ENCODE assay signal across 32 cellular contexts in genomic region chr10:31789555-31789954, GRCh38.
"Had no signal": no experiment of that assay in that cellular context is flagged by ENCODE, and none has a peak within 500 bp of the region (broad histone marks: within the 10 kb centered on the region; RNA-seq: fewer than 3 reads in every experiment).

No MANE protein-coding gene starts in this region.

- H3K27ac ChIP-seq: coronary artery, dorsolateral prefrontal cortex, left lung, lower lobe of right lung, parathyroid adenoma, psoas muscle, sigmoid colon, upper lobe of left lung, WERI-Rb-1 had no signal

- H3K4me3 Mint-ChIP-seq: activated naive CD4-positive, alpha-beta T cell treated with anti-CD3 and anti-CD28 coated beads, Interleukin-2, amount 50 U/mL, for 24 hours; neural crest cell; stimulated activated effector memory CD8-positive, alpha-beta T cell treated with anti-CD3 and anti-CD28 coated beads, Interleukin-12 subunit alpha, Interleukin-12 subunit beta, amount 100 ng/mL, for 72 hours; stimulated activated naive CD8-positive, alpha-beta T cell treated with anti-CD3 and anti-CD28 coated beads, Interleukin-15, amount 100 ng/mL, for 72 hours; T-helper 1 cell treated with Interleukin-12 subunit alpha and Interleukin-12 subunit beta and Interleukin-4 antibody, amounts not matched to agents 30 μg/mL and 1 μg/mL, for 36 hours had no signal

- H3K36me3 Mint-ChIP-seq: activated naive CD4-positive, alpha-beta T cell treated with anti-CD3 and anti-CD28 coated beads, Interleukin-2, amount 50 U/mL, for 24 hours; stimulated activated effector memory CD8-positive, alpha-beta T cell treated with anti-CD3 and anti-CD28 coated beads, Interleukin-12 subunit alpha, Interleukin-12 subunit beta, amount 100 ng/mL, for 72 hours had no signal

- H3K9me3 ChIP-seq: left lung, lower lobe of right lung, psoas muscle, sigmoid colon, upper lobe of left lung had no signal

- H3K9me3 Mint-ChIP-seq: activated T-helper 2 cell treated with anti-CD3 and anti-CD28 coated beads, Interferon-gamma antibody, Interleukin-2, Interleukin-4, amounts not matched to agents 10 μg/mL and 5 μg/mL and 100 μg/mL, durations not matched to agents 14 hours and 24 hours and 36 hours; stimulated activated naive CD8-positive, alpha-beta T cell treated with anti-CD3 and anti-CD28 coated beads, Interleukin-15, amount 100 ng/mL, for 72 hours had no signal

- H3K36me3 ChIP-seq: left lung, lower lobe of right lung, sigmoid colon, upper lobe of left lung, WERI-Rb-1 had no signal

- H3K4me1 Mint-ChIP-seq: neural crest cell; stimulated activated effector memory CD8-positive, alpha-beta T cell treated with anti-CD3 and anti-CD28 coated beads, Interleukin-12 subunit alpha, Interleukin-12 subunit beta, amount 100 ng/mL, for 72 hours; stimulated activated naive CD8-positive, alpha-beta T cell treated with anti-CD3 and anti-CD28 coated beads, Interleukin-15, amount 100 ng/mL, for 72 hours had no signal

- H3K27ac Mint-ChIP-seq: activated naive CD4-positive, alpha-beta T cell treated with anti-CD3 and anti-CD28 coated beads, Interleukin-2, amount 50 U/mL, for 24 hours; activated T-helper 2 cell treated with anti-CD3 and anti-CD28 coated beads, Interferon-gamma antibody, Interleukin-2, Interleukin-4, amounts not matched to agents 10 μg/mL and 5 μg/mL and 100 μg/mL, durations not matched to agents 14 hours and 24 hours and 36 hours; stimulated activated effector memory CD8-positive, alpha-beta T cell treated with anti-CD3 and anti-CD28 coated beads, Interleukin-12 subunit alpha, Interleukin-12 subunit beta, amount 100 ng/mL, for 72 hours; T-helper 1 cell treated with Interleukin-12 subunit alpha and Interleukin-12 subunit beta and Interleukin-4 antibody, amounts not matched to agents 30 μg/mL and 1 μg/mL, for 36 hours had no signal

- H3K4me3 ChIP-seq: coronary artery, dorsolateral prefrontal cortex, left lung, lower lobe of right lung, psoas muscle, sigmoid colon, upper lobe of left lung had no signal

- ATAC-seq: activated CD4-positive, CD25-positive, alpha-beta regulatory T cell treated with anti-CD3 and anti-CD28 coated beads, Interleukin-2, amount 50 U/mL, for 24 hours; left lung; lower lobe of right lung; psoas muscle; stimulated activated effector memory CD8-positive, alpha-beta T cell treated with anti-CD3 and anti-CD28 coated beads, Interleukin-12 subunit alpha, Interleukin-12 subunit beta, amount 100 ng/mL, for 72 hours; stimulated activated naive CD8-positive, alpha-beta T cell treated with anti-CD3 and anti-CD28 coated beads, Interleukin-15, amount 100 ng/mL, for 72 hours had no signal

- H3K27me3 ChIP-seq: dorsolateral prefrontal cortex, left lung, sigmoid colon, upper lobe of left lung had no signal

- H3K27me3 Mint-ChIP-seq: activated naive CD4-positive, alpha-beta T cell treated with anti-CD3 and anti-CD28 coated beads, Interleukin-2, amount 50 U/mL, for 24 hours had no signal

- DNase-seq: activated CD4-positive, alpha-beta T cell treated with anti-CD3 and anti-CD28 coated beads for 48 hours; activated CD4-positive, alpha-beta T cell treated with anti-CD3 and anti-CD28 coated beads, Interleukin-2, amount 50 U/mL, for 48 hours; activated T-cell treated with anti-CD3 and anti-CD28 coated beads, Interleukin-2, amount 50 U/mL, for 48 hours; anterior cingulate cortex; cerebellar nuclear complex; dorsolateral prefrontal cortex; effector memory CD4-positive, alpha-beta T cell; head of caudate nucleus; hippocampal formation; kidney glomerular epithelial cell; left lung; lower lobe of right lung; mesendoderm; occipital lobe; psoas muscle; sigmoid colon; small intestine; stimulated activated CD4-positive, alpha-beta T cell treated with anti-CD3 and anti-CD28 coated beads, Interleukin-4, amount 100 ng/mL, for 24 hours; stimulated activated naive CD8-positive, alpha-beta T cell treated with anti-CD3 and anti-CD28 coated beads, Interleukin-15, amount 100 ng/mL, for 72 hours; substantia nigra; SW 1271; T1000; upper lobe of left lung; WERI-Rb-1 had no signal

- H3K4me1 ChIP-seq: left lung, lower lobe of right lung, parathyroid adenoma, psoas muscle, sigmoid colon, upper lobe of left lung had no signal
